22 cellular contexts compared by ENCODE assay signal in genomic region chr2:163155925-163156324, GRCh38.
DNase-seq lines count a peak whose midpoint lies in the region; ATAC-seq, FAIRE-seq and TF ChIP-seq lines count a peak whose summit lies in the region.
"Had no signal": no experiment of that assay in that cellular context is flagged by ENCODE, and none has a peak within 500 bp of the region (broad histone marks: within the 10 kb centered on the region; RNA-seq: fewer than 3 reads in every experiment).

No MANE protein-coding gene starts in this region.

- H3K36me3 ChIP-seq in HepG2 (replicated peaks in 1 of 2; ENCODE audit: control insufficient read depth in 1 of 2, insufficient read depth in 2 of 2, low read length in 2 of 2): no peaks in the 10 kb centered on the region
- H3K36me3 ChIP-seq in right lobe of liver: no peaks in the 10 kb centered on the region
- no peaks in the 10 kb centered on the region for H3K36me3 ChIP-seq in IMR-90 (ENCODE audit: control insufficient read depth, insufficient read depth, low read length)
- H3K36me3 ChIP-seq: BE2C; BLaER1; BLaER1 treated with 17β-estradiol and CSF1 and Interleukin-3, amounts not matched to agents 10 nM and 100 nM had no signal

- H2BK5ac ChIP-seq in IMR-90 (ENCODE audit: low read depth, low read length, poor library complexity, severe bottlenecking): no peak overlapping the region

- TF ChIP-seq RAD21 in HepG2 (CRISPR knock-in tag; IDR thresholded peaks at IDR 0.05) (no peak), A549 (conservative IDR thresholded peaks at IDR 0.05 in 1 of 2, IDR thresholded peaks at IDR 0.05 in 1 of 2) (no peak), IMR-90 (IDR thresholded peaks at IDR 0.05; ENCODE audit: low read length) (no peak)

- intact Hi-C loops in HepG2 (cut with micrococcal nuclease; ENCODE audit: unreplicated experiment) (loop anchor here (10.0 kb wide), 2 partner anchors 1339 to 1449 kb away; no protein-coding TSS in a partner anchor), right lobe of liver (cut with DNase I) (no loop called here), IMR-90 (cut with micrococcal nuclease) (loop anchor here (1.0 to 10.0 kb wide), 6 partner anchors 191 to 1561 kb away; partner anchors contain the start of gene FIGN)

- TF ChIP-seq EP300 in HepG2 (IDR thresholded peaks at IDR 0.05; ENCODE audit: low read depth in 2 of 2, low read length in 2 of 2): no peak
- no peak for TF ChIP-seq EP300 in HepG2 (CRISPR knock-in tag; IDR thresholded peaks at IDR 0.05; ENCODE audit: borderline replicate concordance)
- no peak for TF ChIP-seq EP300 in A549 (IDR thresholded peaks at IDR 0.05)

- H3K23ac ChIP-seq in IMR-90 (ENCODE audit: low read depth, low read length): no peak overlapping the region

- H3K79me2 ChIP-seq in HepG2 (ENCODE audit: insufficient read depth, low read length): no peaks in the 10 kb centered on the region

- H4K91ac ChIP-seq in IMR-90 (ENCODE audit: insufficient read depth, low read depth, low read length): no peak overlapping the region

- no peak overlapping the region for H3K4ac ChIP-seq in IMR-90 (ENCODE audit: low read depth, low read length)

- ATAC-seq in HepG2 (no peak), right lobe of liver (no peak), A549 (no peak), IMR-90 (ENCODE audit: low read depth) (no peak), GM18517 (IDR thresholded peaks at IDR 0.05; ENCODE audit: unreplicated experiment) (no peak), HG03097 (IDR thresholded peaks at IDR 0.05; ENCODE audit: low FRiP score, unreplicated experiment) (no peak)
- ATAC-seq: CD8-positive, alpha-beta T cell had no signal

- TF ChIP-seq CTCF in HepG2 (CRISPR knock-in tag; IDR thresholded peaks at IDR 0.05) (no peak), right lobe of liver (IDR thresholded peaks at IDR 0.05) (no peak), A549 (IDR thresholded peaks at IDR 0.05) (no peak), IMR-90 (conservative IDR thresholded peaks at IDR 0.05; ENCODE audit: low read depth, low read length) (no peak)

- no peak for DNase-seq in HepG2 (ENCODE audit: low spot score)
- no peak for DNase-seq in right lobe of liver
- DNase-seq in A549 (ENCODE audit: low read depth in 1 of 2, low spot score in 1 of 2): no peak
- DNase-seq in HEK293T (ENCODE audit: extremely low spot score): no peak
- DNase-seq in IMR-90: no peak
- no peak for DNase-seq in stimulated activated CD4-positive, alpha-beta T cell treated with anti-CD3 and anti-CD28 coated beads, Interleukin-4, amount 100 ng/mL, for 1 hour
- DNase-seq: 8988T; BE2C; C1 segment of cervical spinal cord; CD4-positive, alpha-beta memory T cell; CD4-positive, alpha-beta T cell; CD8-positive, alpha-beta memory T cell; CD8-positive, alpha-beta T cell; DND-41 had no signal

- no peak overlapping the region for H3K56ac ChIP-seq in IMR-90 (ENCODE audit: extremely low read depth, insufficient read depth, low read length)

- H2BK20ac ChIP-seq in IMR-90 (ENCODE audit: low read depth, low read length): no peak overlapping the region

- no peak overlapping the region for H3K9ac ChIP-seq in HepG2 (ENCODE audit: insufficient read depth, low read depth, low read length)
- H3K9ac ChIP-seq in IMR-90 (ENCODE audit: low read depth, low read length): no peak overlapping the region
- H3K9ac ChIP-seq: BLaER1; BLaER1 treated with 17β-estradiol and CSF1 and Interleukin-3, amounts not matched to agents 10 nM and 100 nM had no signal

- no peak overlapping the region for H4K8ac ChIP-seq in IMR-90 (ENCODE audit: low read depth in 2 of 2, low read length in 2 of 2)

- in situ Hi-C loops in HepG2 (cut with HindIII; ENCODE audit: extremely low pct_ligation_motif_present, low pct_unique_long_range_greater_than_20kb) (no loop called here), IMR-90 (cut with MboI; ENCODE audit: low sequenced_read_pairs) (no loop called here)

- FAIRE-seq in HepG2 (lab: Jason Lieb, UNC): no peak
- FAIRE-seq in A549 (lab: Jason Lieb, UNC): peak; percentile 13
- FAIRE-seq: A204.1 had no signal

- H3K9me3 ChIP-seq in HepG2 (ENCODE audit: low read length) (no peaks in the 10 kb centered on the region), right lobe of liver (no peaks in the 10 kb centered on the region), A549 (no peaks in the 10 kb centered on the region), IMR-90 (ENCODE audit: control insufficient read depth, insufficient read depth, low read length) (no peaks in the 10 kb centered on the region)
- H3K9me3 ChIP-seq: BE2C; BLaER1; BLaER1 treated with 17β-estradiol and CSF1 and Interleukin-3, amounts not matched to agents 10 nM and 100 nM; Caco-2 had no signal

- CTCF ChIA-PET in HepG2 (lab: Yijun Ruan, JAX; ENCODE audit: low intra/inter-chr PET ratio, low total read pairs): interaction anchor here (0.8 to 1.4 kb wide), 3 partner anchors 1339 to 1444 kb away, joined by 3 to 5 read pairs (median 3); no protein-coding TSS in a partner anchor
- CTCF ChIA-PET in A549 (lab: Yijun Ruan, JAX): interaction anchor here (0.7 to 2.8 kb wide), 7 partner anchors 13 to 1382 kb away, joined by 3 to 23 read pairs (median 5); no protein-coding TSS in a partner anchor
- CTCF ChIA-PET in HEK293T (lab: Yijun Ruan, JAX): interaction anchor here (0.6 to 0.7 kb wide), 2 partner anchors 1003 to 1158 kb away, joined by 3 to 6 read pairs; no protein-coding TSS in a partner anchor
- CTCF ChIA-PET in IMR-90 (lab: Yijun Ruan, JAX): interaction anchor here (0.6 to 1.4 kb wide), 4 partner anchors 14 to 34 kb away, joined by 3 to 7 read pairs (median 5); no protein-coding TSS in a partner anchor

- H3K9me1 ChIP-seq in IMR-90 (ENCODE audit: insufficient read depth, low read length): no peaks in the 10 kb centered on the region

- no peak overlapping the region for H2AK9ac ChIP-seq in IMR-90 (replicated peaks; ENCODE audit: low read depth, low read length, poor library complexity)

- H3K4me3 ChIP-seq in HepG2 (replicated peaks in 1 of 3; ENCODE audit: insufficient read depth in 1 of 3, low read depth in 2 of 3, low read length in 3 of 3): no peak overlapping the region
- H3K4me3 ChIP-seq in right lobe of liver: no peak overlapping the region
- no peak overlapping the region for H3K4me3 ChIP-seq in A549
- no peak overlapping the region for H3K4me3 ChIP-seq in IMR-90 (ENCODE audit: insufficient read depth, low read depth, low read length)
- H3K4me3 ChIP-seq: BLaER1; BLaER1 treated with 17β-estradiol and CSF1 and Interleukin-3, amounts not matched to agents 10 nM and 100 nM had no signal

- no peak overlapping the region for H4K5ac ChIP-seq in IMR-90 (ENCODE audit: low read depth, low read length)

- H3K4me2 ChIP-seq in HepG2 (ENCODE audit: low read depth, low read length): no peak overlapping the region
- no peak overlapping the region for H3K4me2 ChIP-seq in A549
- H3K4me2 ChIP-seq in IMR-90 (ENCODE audit: low read depth, low read length): no peak overlapping the region
- H3K4me2 ChIP-seq: BLaER1; BLaER1 treated with 17β-estradiol and CSF1 and Interleukin-3, amounts not matched to agents 10 nM and 100 nM had no signal

- H3K18ac ChIP-seq in IMR-90 (ENCODE audit: low read depth, low read length): no peak overlapping the region

- BruUV-seq in HepG2 (replicated peaks; lab: Mats Ljungman, UMichigan) (no TSS peak), IMR-90 (replicated peaks; lab: Mats Ljungman, UMichigan) (no TSS peak)

- H3K27me3 ChIP-seq in HepG2 (ENCODE audit: control insufficient read depth in 1 of 2, insufficient read depth in 2 of 2, low read length in 2 of 2) (no peaks in the 10 kb centered on the region), right lobe of liver (no peaks in the 10 kb centered on the region), IMR-90 (ENCODE audit: control insufficient read depth, insufficient read depth, low read length) (no peaks in the 10 kb centered on the region)
- H3K27me3 ChIP-seq: BE2C; BLaER1; BLaER1 treated with 17β-estradiol and CSF1 and Interleukin-3, amounts not matched to agents 10 nM and 100 nM had no signal

- no peak overlapping the region for H3K14ac ChIP-seq in IMR-90 (replicated peaks; ENCODE audit: low read depth, low read length)

- H3K79me1 ChIP-seq in IMR-90 (ENCODE audit: low read depth in 1 of 2, low read length in 2 of 2): no peaks in the 10 kb centered on the region

- TF ChIP-seq POLR2A in HepG2 (IDR thresholded peaks at IDR 0.05; ENCODE audit: insufficient read depth in 1 of 2, low read depth in 2 of 2, low read length in 2 of 2) (no peak), right lobe of liver (IDR thresholded peaks at IDR 0.05) (no peak), A549 (IDR thresholded peaks at IDR 0.05; ENCODE audit: low read length) (no peak), IMR-90 (IDR thresholded peaks at IDR 0.05; ENCODE audit: low read depth, low read length) (no peak)

- H3K4me1 ChIP-seq in HepG2 (ENCODE audit: insufficient read depth, low read length) (no peaks in the 10 kb centered on the region), right lobe of liver (no peaks in the 10 kb centered on the region), A549 (peaks cover 6% of the 10 kb centered on the region; the same call in 1 of the 3 replicates), IMR-90 (ENCODE audit: control insufficient read depth, insufficient read depth, low read length) (peaks cover 8% of the 10 kb centered on the region)
- H3K4me1 ChIP-seq: BE2C, BLaER1, Caco-2 had no signal

- H4K20me1 ChIP-seq in HepG2 (ENCODE audit: insufficient read depth, low read length) (no peaks in the 10 kb centered on the region), IMR-90 (ENCODE audit: insufficient read depth, low read length) (no peaks in the 10 kb centered on the region)
- H4K20me1 ChIP-seq: BLaER1; BLaER1 treated with 17β-estradiol and CSF1 and Interleukin-3, amounts not matched to agents 10 nM and 100 nM had no signal

- no peak overlapping the region for H2BK15ac ChIP-seq in IMR-90 (ENCODE audit: low read depth, low read length)

- WGBS in HepG2 (ENCODE audit: low lambda C conversion rate): 47% methylated on average over 2 of the region's 2 CpGs
- 69% methylated on average over 2 of the region's 2 CpGs for WGBS in right lobe of liver (ENCODE audit: insufficient coverage, low coverage, low lambda C conversion rate, missing lambda C conversion rate)
- 77% methylated on average over 2 of the region's 2 CpGs for WGBS in A549 (ENCODE audit: missing lambda C conversion rate)
- WGBS in IMR-90 (ENCODE audit: extremely low coverage in 2 of 2, insufficient read length in 1 of 2), 2 experiments: no CpG with 5 or more reads among the region's 2 CpGs

- no peak overlapping the region for H2AFZ ChIP-seq in HepG2 (ENCODE audit: low read length)
- H2AFZ ChIP-seq in IMR-90 (replicated peaks; ENCODE audit: low read length, poor library complexity): no peak overlapping the region

- dilution Hi-C loops in IMR-90 (cut with HindIII; ENCODE audit: low sequenced_read_pairs, unreplicated experiment): no loop called here

- POLR2A ChIA-PET in HepG2 (lab: Yijun Ruan, JAX): no interaction called here
- POLR2A ChIA-PET in A549 (lab: Yijun Ruan, JAX): no interaction called here
- POLR2A ChIA-PET in HEK293T (lab: Yijun Ruan, JAX): no interaction called here
- POLR2A ChIA-PET in IMR-90 (lab: Charles Lee; ENCODE audit: unreplicated experiment): no interaction called here

- H2AK5ac ChIP-seq in IMR-90 (ENCODE audit: low read depth, low read length): no peak overlapping the region

- no peak overlapping the region for H2BK120ac ChIP-seq in IMR-90 (ENCODE audit: low read depth, low read length)

- H3K27ac ChIP-seq in HepG2 (ENCODE audit: extremely low read length, insufficient read depth, low read length): no peak overlapping the region
- no peak overlapping the region for H3K27ac ChIP-seq in right lobe of liver
- no peak overlapping the region for H3K27ac ChIP-seq in A549
- no peak overlapping the region for H3K27ac ChIP-seq in IMR-90 (ENCODE audit: insufficient read depth, low read length)
- H3K27ac ChIP-seq: 22Rv1; BLaER1; BLaER1 treated with 17β-estradiol and CSF1 and Interleukin-3, amounts not matched to agents 10 nM and 100 nM; C4-2B had no signal

Comparison
In these comparisons a context has a peak if more than half of its experiments do, and no peak if none do; other contexts are left out.
1. intact Hi-C loops: an anchor here in HepG2 (10.0 kb wide) and IMR-90 (1.0 to 10.0 kb wide); none called in right lobe of liver.
2. Of the 38 proteins assayed by ChIP-seq in both HepG2 and A549: peak only in HepG2: CEBPB; only in A549: none; in both: none; in neither: 37.